Comparison of ENCODE assay signal across 9 cellular contexts in the genomic region with DNA sequence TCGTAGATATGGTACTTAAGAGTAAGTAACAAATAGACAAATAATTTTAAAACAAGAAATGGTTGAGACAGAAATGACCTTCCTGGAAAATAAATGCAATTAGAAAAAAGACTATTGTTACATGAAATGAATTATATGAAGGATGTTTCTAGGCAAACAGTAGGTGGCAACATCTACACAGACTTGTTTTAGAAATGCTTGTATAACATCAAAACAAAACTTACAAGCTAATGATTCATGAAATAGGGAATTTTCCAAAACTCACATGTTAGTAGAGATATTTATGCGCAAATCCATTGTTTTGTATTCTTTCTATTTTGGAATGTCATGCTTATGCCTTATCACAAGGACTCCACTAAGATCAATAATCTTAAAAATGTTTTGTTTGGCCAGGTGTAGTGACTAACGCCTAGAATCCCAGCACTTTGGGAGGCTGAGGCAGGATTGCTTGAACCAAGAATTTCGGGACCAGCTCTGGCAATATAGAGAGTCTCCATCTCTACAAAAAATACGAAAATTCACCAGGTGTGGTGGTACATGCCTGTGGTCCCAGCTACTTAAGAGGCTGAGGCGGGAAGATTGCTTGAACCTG. TPM values are rescaled to one million over a fixed set of nuclear protein-coding genes. Genes with fewer than 3 reads are reported as not detected.
DNase-seq lines count a peak whose midpoint lies in the region; ATAC-seq and TF ChIP-seq lines count a peak whose summit lies in the region.
"Had no signal": no experiment of that assay in that cellular context is flagged by ENCODE, and none has a peak within 500 bp of the region (broad histone marks: within the 10 kb centered on the region; RNA-seq: fewer than 3 reads in every experiment).

No MANE protein-coding gene starts in this region.

- WGBS in liver: 33% methylated on average over 6 of the region's 6 CpGs

- peaks cover 22% of the 10 kb centered on the region for H3K4me1 Mint-ChIP-seq in activated B cell treated with CpG ODN at 0.5 μM for 24 hours

- H3K4me1 ChIP-seq in liver (ENCODE audit: control insufficient read depth in 4 of 4, insufficient read depth in 4 of 4, low read length in 3 of 4) (peaks cover 6 to 19% (median 12%) of the 10 kb centered on the region in 4 donors), BE2C (no peaks in the 10 kb centered on the region)

- peaks cover 3% of the 10 kb centered on the region for H3K9me3 Mint-ChIP-seq in activated B cell treated with CpG ODN at 0.5 μM for 24 hours

- peak overlapping the region; percentile 90 for H3K27ac ChIP-seq in liver (ENCODE audit: low read depth in 1 of 2, low read length in 2 of 2)

- H3K36me3 ChIP-seq in liver (ENCODE audit: control insufficient read depth in 4 of 4, insufficient read depth in 3 of 4, low read depth in 1 of 4, low read length in 3 of 4) (no peaks in the 10 kb centered on the region), BE2C (no peaks in the 10 kb centered on the region)

- DNase-seq in G401 (ENCODE audit: low spot score) (peak; percentile 8), activated B cell treated with CpG ODN at 0.5 μM for 24 hours (no peak), BE2C (no peak), activated gamma-delta T cell (lab: John Stamatoyannopoulos, UW) (no peak), DMS114 treated with DMSO at 0.1 percent for 48 hours (lab: John Stamatoyannopoulos, UW; ENCODE audit: unreplicated experiment) (no peak)

- intact Hi-C loops in activated B cell treated with CpG ODN at 0.5 μM for 24 hours (cut with micrococcal nuclease): loop anchor here (1.0 to 5.0 kb wide), 5 partner anchors 155 to 412 kb away; partner anchors contain the start of genes LOC128125822 and PTP4A1

- POLR2A ChIA-PET in activated B cell treated with CpG ODN at 0.5 μM for 24 hours (lab: Charles Lee): interaction anchor here (1.0 to 1.3 kb wide), 3 partner anchors 219 to 246 kb away, joined by 3 to 6 read pairs (median 4); no protein-coding TSS in a partner anchor

- H3K9ac ChIP-seq in liver (ENCODE audit: low read depth in 1 of 2, low read length in 2 of 2): peak overlapping the region; percentile 86 to 91

- H3K36me3 Mint-ChIP-seq in activated B cell treated with CpG ODN at 0.5 μM for 24 hours (ENCODE audit: low read depth): no peaks in the 10 kb centered on the region
- H3K36me3 Mint-ChIP-seq: activated naive CD8-positive, alpha-beta T cell had no signal

- peak overlapping the region; percentile 63 for H3K27ac Mint-ChIP-seq in activated B cell treated with CpG ODN at 0.5 μM for 24 hours
- H3K27ac Mint-ChIP-seq: activated naive CD8-positive, alpha-beta T cell had no signal

- H3K4me3 ChIP-seq in liver (ENCODE audit: low read depth in 1 of 3, low read length in 3 of 3) (no peak overlapping the region), BE2C (ENCODE audit: low read depth, low read length) (no peak overlapping the region)

- ATAC-seq in GM19397 (IDR thresholded peaks at IDR 0.05; ENCODE audit: unreplicated experiment) (peak; percentile 31), HG03442 (IDR thresholded peaks at IDR 0.05; ENCODE audit: unreplicated experiment) (peak; percentile 23), activated B cell treated with CpG ODN at 0.5 μM for 24 hours (ENCODE audit: low read depth) (peak; percentile 18)

- TF ChIP-seq RAD21 in liver (IDR thresholded peaks at IDR 0.05): peak; percentile 91 to 94

- in situ Hi-C loops in G401 (cut with HindIII; ENCODE audit: low sequenced_read_pairs): no loop called here

- H3K9me3 ChIP-seq in liver (ENCODE audit: control insufficient read depth in 4 of 4, low read length in 3 of 4): no peaks in the 10 kb centered on the region
- no peaks in the 10 kb centered on the region; the same call in 1 of the 2 replicates for H3K9me3 ChIP-seq in BE2C

- no peaks in the 10 kb centered on the region for H3K27me3 Mint-ChIP-seq in activated B cell treated with CpG ODN at 0.5 μM for 24 hours

- H3K27me3 ChIP-seq in liver (ENCODE audit: control insufficient read depth in 4 of 4, insufficient read depth in 4 of 4, low read length in 3 of 4) (no peaks in the 10 kb centered on the region), BE2C (no peaks in the 10 kb centered on the region)

- TF ChIP-seq CTCF in activated B cell treated with CpG ODN at 0.5 μM for 24 hours (IDR thresholded peaks at IDR 0.05) (no peak), liver (IDR thresholded peaks at IDR 0.05; ENCODE audit: low read depth, low read length, missing input control) (peak; percentile 56), BE2C (IDR thresholded peaks at IDR 0.05; ENCODE audit: low read depth, low read length) (no peak)

- H3K4me3 Mint-ChIP-seq in activated B cell treated with CpG ODN at 0.5 μM for 24 hours: peak overlapping the region; percentile 69
- H3K4me3 Mint-ChIP-seq: activated naive CD8-positive, alpha-beta T cell had no signal

- CTCF ChIA-PET in activated B cell treated with CpG ODN at 0.5 μM for 24 hours (lab: Charles Lee): interaction anchor here (0.7 to 3.0 kb wide), 7 partner anchors 10 to 1065 kb away, joined by 3 to 23 read pairs (median 7); no protein-coding TSS in a partner anchor

TF ChIP-seq in liver, 16 proteins besides CTCF, POLR2A, EP300 and RAD21:
- TF ChIP-seq GABPA (IDR thresholded peaks at IDR 0.05 in 1 of 2, conservative IDR thresholded peaks at IDR 0.05 in 1 of 2): no peak
- TF ChIP-seq SP1 (IDR thresholded peaks at IDR 0.05): no peak
- TF ChIP-seq YY1 (IDR thresholded peaks at IDR 0.05): no peak
- no peak for TF ChIP-seq HNF4A (conservative IDR thresholded peaks at IDR 0.05)
- no peak for TF ChIP-seq EGR1 (IDR thresholded peaks at IDR 0.05; ENCODE audit: low read depth in 2 of 2)
- TF ChIP-seq MAX (IDR thresholded peaks at IDR 0.05): no peak
- no peak for TF ChIP-seq TAF1 (conservative IDR thresholded peaks at IDR 0.05)
- no peak for TF ChIP-seq ATF3 (IDR thresholded peaks at IDR 0.05)
- no peak for TF ChIP-seq FOXA2 (IDR thresholded peaks at IDR 0.05)
- TF ChIP-seq, protein P1, sequence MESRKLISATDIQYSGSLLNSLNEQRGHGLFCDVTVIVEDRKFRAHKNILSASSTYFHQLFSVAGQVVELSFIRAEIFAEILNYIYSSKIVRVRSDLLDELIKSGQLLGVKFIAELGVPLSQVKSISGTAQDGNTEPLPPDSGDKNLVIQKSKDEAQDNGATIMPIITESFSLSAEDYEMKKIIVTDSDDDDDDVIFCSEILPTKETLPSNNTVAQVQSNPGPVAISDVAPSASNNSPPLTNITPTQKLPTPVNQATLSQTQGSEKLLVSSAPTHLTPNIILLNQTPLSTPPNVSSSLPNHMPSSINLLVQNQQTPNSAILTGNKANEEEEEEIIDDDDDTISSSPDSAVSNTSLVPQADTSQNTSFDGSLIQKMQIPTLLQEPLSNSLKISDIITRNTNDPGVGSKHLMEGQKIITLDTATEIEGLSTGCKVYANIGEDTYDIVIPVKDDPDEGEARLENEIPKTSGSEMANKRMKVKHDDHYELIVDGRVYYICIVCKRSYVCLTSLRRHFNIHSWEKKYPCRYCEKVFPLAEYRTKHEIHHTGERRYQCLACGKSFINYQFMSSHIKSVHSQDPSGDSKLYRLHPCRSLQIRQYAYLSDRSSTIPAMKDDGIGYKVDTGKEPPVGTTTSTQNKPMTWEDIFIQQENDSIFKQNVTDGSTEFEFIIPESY (IDR thresholded peaks at IDR 0.05): no peak
- no peak for TF ChIP-seq RXRA (IDR thresholded peaks at IDR 0.05)
- TF ChIP-seq REST (IDR thresholded peaks at IDR 0.05): no peak
- no peak for TF ChIP-seq FOXA1 (IDR thresholded peaks at IDR 0.05)
- no peak for TF ChIP-seq JUND (IDR thresholded peaks at IDR 0.05)

RNA-seq across cellular contexts. Expression of gene LGSN, which starts 32.3 kb away (rescaled TPM):
- total RNA-seq in G401 (2014; rRNA removed; shearing (Covaris generic)): not detected in 2 replicates
- total RNA-seq in activated B cell treated with CpG ODN at 0.5 μM for 24 hours (0.11 TPM in 1 of 2 replicates, not detected in the other), liver (under 1 TPM; 0.25 to 0.33 TPM)
- under 1 TPM; 0.03 to 0.19 TPM for polyA plus RNA-seq in liver
- not detected for polyA plus RNA-seq in BE2C (2012; ENCODE audit: insufficient read depth, insufficient read length, low read depth)
